Comparison of ENCODE assay signal across 35 cellular contexts in the genomic region with DNA sequence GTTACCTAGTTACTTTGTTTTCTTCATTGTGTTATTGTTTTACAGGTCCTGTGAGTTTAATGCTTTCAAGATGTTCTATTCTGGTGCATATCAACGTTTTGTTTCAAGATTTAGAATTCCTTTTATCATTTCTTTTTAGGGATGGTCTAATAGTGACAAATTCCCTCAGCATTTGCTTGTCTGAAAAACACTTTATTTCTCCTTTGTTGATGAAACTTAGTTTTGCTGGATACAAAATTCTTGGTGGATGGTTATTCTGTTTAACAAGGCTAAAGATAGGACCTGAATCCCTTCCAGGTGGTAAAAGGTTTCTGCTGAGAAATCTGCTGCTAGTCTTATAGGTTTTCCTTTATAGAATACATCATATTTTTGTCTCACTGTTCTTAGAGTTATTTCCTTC.
"Had no signal": no experiment of that assay in that cellular context is flagged by ENCODE, and none has a peak within 500 bp of the region (broad histone marks: within the 10 kb centered on the region; RNA-seq: fewer than 3 reads in every experiment).

No MANE protein-coding gene starts in this region.

- H3K4me3 ChIP-seq: MG63 had no signal

- H3K36me3 ChIP-seq: MG63 had no signal

- H3K27me3 ChIP-seq: MG63 had no signal

- DNase-seq: Karpas-422, Kasumi-1, MG63, MM.1S, MV-4-11, NCI-H1048, NCI-H1092, NCI-H1092 treated with DMSO at 0.1 percent for 48 hours, NCI-H1105, NCI-H1105 treated with DMSO at 0.1 percent for 48 hours, NCI-H1417, NCI-H1417 treated with DMSO at 0.1 percent for 48 hours, NCI-H1436, NCI-H1436 treated with DMSO at 0.1 percent for 48 hours, NCI-H146, NCI-H1694, NCI-H1694 treated with DMSO at 0.1 percent for 48 hours, NCI-H187, NCI-H187 treated with DMSO at 0.1 percent for 48 hours, NCI-H1930, NCI-H2029, NCI-H2029 treated with DMSO at 0.1 percent for 48 hours, NCI-H2081, NCI-H2081 treated with DMSO at 0.1 percent for 48 hours, NCI-H2107, NCI-H2171, NCI-H2171 treated with DMSO at 0.1 percent for 48 hours, NCI-H2227 treated with DMSO at 0.1 percent for 48 hours, NCI-H226, NCI-H345, NCI-H446, NCI-H446 treated with DMSO at 0.1 percent for 48 hours, NCI-H510A, NCI-H510A treated with DMSO at 0.1 percent for 48 hours, NCI-H524 had no signal
